8 cellular contexts compared by ENCODE assay signal in the genomic region with DNA sequence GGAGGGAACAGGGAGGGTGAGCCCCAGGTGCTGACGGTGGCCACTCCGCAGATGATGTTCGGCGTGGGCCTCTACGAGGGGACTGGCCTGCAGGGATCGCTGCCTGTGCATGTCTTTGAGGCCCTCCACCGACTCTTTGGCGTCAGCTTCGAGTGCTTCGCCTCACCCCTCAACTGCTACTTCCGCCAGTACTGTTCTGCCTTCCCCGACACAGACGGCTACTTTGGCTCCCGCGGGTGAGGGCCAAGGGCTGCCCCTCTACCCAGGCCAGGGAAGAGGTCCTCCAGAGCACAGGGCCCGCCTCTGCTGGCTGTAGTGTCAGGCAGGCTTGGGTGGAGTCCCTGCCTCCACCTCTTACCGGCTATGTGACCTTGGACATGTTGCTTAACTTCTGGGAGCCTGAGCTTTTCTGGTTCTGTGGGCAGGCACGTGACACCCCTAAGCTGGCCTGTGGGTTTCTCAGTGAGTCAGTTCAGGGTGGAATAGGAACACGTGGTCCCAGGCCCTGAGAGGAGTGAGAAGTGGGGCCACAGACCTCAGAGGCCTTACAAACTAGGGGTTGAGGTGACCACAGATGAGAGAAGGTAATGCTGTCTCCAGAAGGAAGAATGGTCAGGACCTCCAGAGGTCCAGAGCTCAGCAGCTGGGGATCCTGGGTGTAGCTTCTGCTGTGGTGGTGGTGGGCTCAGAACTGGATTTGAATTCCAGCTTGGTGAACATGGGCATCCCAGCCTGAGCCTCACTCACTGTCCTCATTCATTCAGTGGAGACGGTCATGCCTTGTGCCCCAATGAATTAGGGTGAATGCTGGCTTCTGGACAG. TPM values are rescaled to one million over a fixed set of nuclear protein-coding genes. Genes with fewer than 3 reads are reported as not detected.
DNase-seq lines count a peak whose midpoint lies in the region; ATAC-seq and TF ChIP-seq lines count a peak whose summit lies in the region.

No MANE protein-coding gene starts in this region.

- no peak for TF ChIP-seq CTCF in esophagus squamous epithelium (IDR thresholded peaks at IDR 0.05)

- ATAC-seq in GM19351 (IDR thresholded peaks at IDR 0.05; ENCODE audit: unreplicated experiment) (no peak), GM18502 (IDR thresholded peaks at IDR 0.05; ENCODE audit: poor library complexity, unreplicated experiment) (no peak)

- H3K36me3 ChIP-seq in esophagus squamous epithelium: peaks cover 59 to 100% (median 62%) of the 10 kb centered on the region in 3 donors

- DNase-seq in T1000 (lab: John Stamatoyannopoulos, UW): peak; percentile 51
- DNase-seq in esophagus squamous epithelium (lab: John Stamatoyannopoulos, UW): no peak
- peak; percentile 38 for DNase-seq in stimulated activated CD8-positive, alpha-beta memory T cell treated with anti-CD3 and anti-CD28 coated beads, Interleukin-12 subunit alpha, Interleukin-12 subunit beta, amount 100 ng/mL, for 1 hour (ENCODE audit: low read depth)
- DNase-seq in erythroblast (lab: John Stamatoyannopoulos, UW): no peak
- DNase-seq in activated CD4-positive, CD25-positive, alpha-beta regulatory T cell treated with anti-CD3 and anti-CD28 coated beads, Interleukin-2, amount 50 U/mL, for 72 hours: no peak

- no peak overlapping the region for H3K4me3 ChIP-seq in esophagus squamous epithelium

- no peaks in the 10 kb centered on the region for H3K9me3 ChIP-seq in esophagus squamous epithelium

- intact Hi-C loops in esophagus squamous epithelium (cut with DNase I): loop anchor here (10.0 kb wide), 1 partner anchor 52 kb away; the partner anchor contains the start of genes CTSA and NEURL2

- H3K27me3 ChIP-seq in esophagus squamous epithelium: no peaks in the 10 kb centered on the region

- peak overlapping the region in 3 of 4 donors; percentile 78 to 84 (median 79) for H3K27ac ChIP-seq in esophagus squamous epithelium

- peak; percentile 15 for TF ChIP-seq POLR2A in GM19193 (IDR thresholded peaks at IDR 0.05; ENCODE audit: extremely low read depth, insufficient read depth, insufficient read length)
- TF ChIP-seq POLR2A in esophagus squamous epithelium (IDR thresholded peaks at IDR 0.05): no peak
- no peak for TF ChIP-seq POLR2A in erythroblast (IDR thresholded peaks at IDR 0.05; ENCODE audit: low read length)

- peaks cover 22 to 82% (median 27%) of the 10 kb centered on the region in 3 donors for H3K4me1 ChIP-seq in esophagus squamous epithelium

- 81 to 93% methylated on average over 10 to 17 of the region's 20 CpGs for whole genome bisulfite sequencing in esophagus squamous epithelium, 2 donors

RNA-seq across cellular contexts. Expression of gene PCIF1, which starts 11.9 kb away (rescaled TPM):
- 10 to 100 TPM; 10.4 to 36.8 (median 16.4) TPM for total RNA-seq in esophagus squamous epithelium

RNA-seq across cellular contexts. Expression of gene ZNF335, which starts 25.6 kb away (rescaled TPM):
- total RNA-seq in esophagus squamous epithelium: 10 to 100 TPM; 10.5 to 22.5 (median 19.8) TPM

RNA-seq across cellular contexts. Expression of gene PLTP, which starts 34.4 kb away (rescaled TPM):
- 100 to 1,000 TPM in 2 of 4 donors, 10 to 100 TPM in 1, 1 to 10 TPM in 1; 5.9 to 248 (median 92.6) TPM for total RNA-seq in esophagus squamous epithelium

RNA-seq across cellular contexts. Expression of gene CTSA, which starts 55.2 kb away (rescaled TPM):
- total RNA-seq in esophagus squamous epithelium: 10 to 100 TPM; 44.5 to 74.8 (median 56.8) TPM

RNA-seq across cellular contexts. Expression of gene NEURL2, which starts 55.4 kb away (rescaled TPM):
- total RNA-seq in esophagus squamous epithelium: 1 to 10 TPM; 4.1 to 6.5 (median 5.5) TPM

Comparison
In these comparisons a context has a peak if more than half of its experiments do, and no peak if none do; other contexts are left out.
1. DNase-seq: peak in T1000 (single experiment) and stimulated activated CD8-positive, alpha-beta memory T cell treated with anti-CD3 and anti-CD28 coated beads, Interleukin-12 subunit alpha, Interleukin-12 subunit beta, amount 100 ng/mL, for 1 hour (single experiment); none in esophagus squamous epithelium (single experiment), erythroblast (0 of 2) and activated CD4-positive, CD25-positive, alpha-beta regulatory T cell treated with anti-CD3 and anti-CD28 coated beads, Interleukin-2, amount 50 U/mL, for 72 hours (single experiment).